1 cellular context compared by ENCODE assay signal in the genomic region with DNA sequence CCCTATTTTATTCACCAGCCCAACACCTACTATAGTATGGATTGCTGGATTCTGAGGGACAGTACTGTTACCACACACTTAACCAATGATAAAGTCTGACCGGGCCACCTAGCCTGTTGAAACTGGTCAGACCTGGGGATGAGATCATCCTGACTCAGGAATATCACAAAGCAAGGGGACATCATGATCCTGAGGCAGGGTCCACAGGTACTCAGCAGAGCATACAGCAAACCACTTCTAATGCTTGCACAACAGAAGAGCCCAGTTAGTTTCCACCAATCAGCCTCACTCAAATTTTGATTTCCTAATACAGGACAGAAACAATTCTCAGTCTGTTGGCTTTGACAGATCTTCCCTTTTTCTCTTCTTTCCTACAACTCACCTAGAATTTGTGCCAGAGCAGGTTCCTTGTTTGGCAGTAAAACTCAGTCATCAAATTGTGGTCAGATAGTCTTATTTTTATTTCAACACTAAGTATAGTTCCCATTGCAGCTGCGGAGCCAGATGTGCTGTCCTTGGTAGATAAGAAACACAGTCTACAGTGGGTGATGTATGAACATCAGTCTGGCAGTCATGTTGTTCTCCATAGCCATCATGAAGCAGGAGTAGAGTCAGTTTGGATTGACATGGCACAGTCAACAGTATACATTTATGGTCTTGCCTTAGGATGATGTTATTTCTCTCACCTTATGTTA.
TF ChIP-seq lines count a peak whose summit lies in the region.

No MANE protein-coding gene starts in this region.

TF ChIP-seq in K562, 482 proteins besides CTCF, POLR2A, EP300 and RAD21 (continued from another document):
- TF ChIP-seq, protein P1, sequence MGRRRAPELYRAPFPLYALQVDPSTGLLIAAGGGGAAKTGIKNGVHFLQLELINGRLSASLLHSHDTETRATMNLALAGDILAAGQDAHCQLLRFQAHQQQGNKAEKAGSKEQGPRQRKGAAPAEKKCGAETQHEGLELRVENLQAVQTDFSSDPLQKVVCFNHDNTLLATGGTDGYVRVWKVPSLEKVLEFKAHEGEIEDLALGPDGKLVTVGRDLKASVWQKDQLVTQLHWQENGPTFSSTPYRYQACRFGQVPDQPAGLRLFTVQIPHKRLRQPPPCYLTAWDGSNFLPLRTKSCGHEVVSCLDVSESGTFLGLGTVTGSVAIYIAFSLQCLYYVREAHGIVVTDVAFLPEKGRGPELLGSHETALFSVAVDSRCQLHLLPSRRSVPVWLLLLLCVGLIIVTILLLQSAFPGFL (CRISPR knock-in tag; IDR thresholded peaks at IDR 0.05), result no peak
- TF ChIP-seq, protein P2, sequence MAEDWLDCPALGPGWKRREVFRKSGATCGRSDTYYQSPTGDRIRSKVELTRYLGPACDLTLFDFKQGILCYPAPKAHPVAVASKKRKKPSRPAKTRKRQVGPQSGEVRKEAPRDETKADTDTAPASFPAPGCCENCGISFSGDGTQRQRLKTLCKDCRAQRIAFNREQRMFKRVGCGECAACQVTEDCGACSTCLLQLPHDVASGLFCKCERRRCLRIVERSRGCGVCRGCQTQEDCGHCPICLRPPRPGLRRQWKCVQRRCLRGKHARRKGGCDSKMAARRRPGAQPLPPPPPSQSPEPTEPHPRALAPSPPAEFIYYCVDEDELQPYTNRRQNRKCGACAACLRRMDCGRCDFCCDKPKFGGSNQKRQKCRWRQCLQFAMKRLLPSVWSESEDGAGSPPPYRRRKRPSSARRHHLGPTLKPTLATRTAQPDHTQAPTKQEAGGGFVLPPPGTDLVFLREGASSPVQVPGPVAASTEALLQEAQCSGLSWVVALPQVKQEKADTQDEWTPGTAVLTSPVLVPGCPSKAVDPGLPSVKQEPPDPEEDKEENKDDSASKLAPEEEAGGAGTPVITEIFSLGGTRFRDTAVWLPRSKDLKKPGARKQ (CRISPR knock-in tag; IDR thresholded peaks at IDR 0.05), result no peak
- TF ChIP-seq CXXC5 (CRISPR knock-in tag; IDR thresholded peaks at IDR 0.05), result peak; percentile 34; the same call in 1 of the 2 replicates
- TF ChIP-seq ZFP91 (CRISPR knock-in tag; IDR thresholded peaks at IDR 0.05), result no peak
- no peak for TF ChIP-seq ZNF707 (CRISPR knock-in tag; conservative IDR thresholded peaks at IDR 0.05)
- TF ChIP-seq RBM34 (IDR thresholded peaks at IDR 0.05; ENCODE audit: borderline replicate concordance, insufficient read depth, low read length), result no peak
- TF ChIP-seq ZZZ3 (IDR thresholded peaks at IDR 0.05), result no peak
- TF ChIP-seq ZNF717 (CRISPR knock-in tag; IDR thresholded peaks at IDR 0.05), result no peak
- no peak for TF ChIP-seq HDAC1 (IDR thresholded peaks at IDR 0.05)
- no peak for TF ChIP-seq NBN (IDR thresholded peaks at IDR 0.05; ENCODE audit: low read depth)
- TF ChIP-seq VEZF1 (CRISPR knock-in tag; IDR thresholded peaks at IDR 0.05), result peak; percentile 36
- no peak for TF ChIP-seq ZNF76 (CRISPR knock-in tag; IDR thresholded peaks at IDR 0.05; ENCODE audit: borderline replicate concordance)
- TF ChIP-seq, protein P3, sequence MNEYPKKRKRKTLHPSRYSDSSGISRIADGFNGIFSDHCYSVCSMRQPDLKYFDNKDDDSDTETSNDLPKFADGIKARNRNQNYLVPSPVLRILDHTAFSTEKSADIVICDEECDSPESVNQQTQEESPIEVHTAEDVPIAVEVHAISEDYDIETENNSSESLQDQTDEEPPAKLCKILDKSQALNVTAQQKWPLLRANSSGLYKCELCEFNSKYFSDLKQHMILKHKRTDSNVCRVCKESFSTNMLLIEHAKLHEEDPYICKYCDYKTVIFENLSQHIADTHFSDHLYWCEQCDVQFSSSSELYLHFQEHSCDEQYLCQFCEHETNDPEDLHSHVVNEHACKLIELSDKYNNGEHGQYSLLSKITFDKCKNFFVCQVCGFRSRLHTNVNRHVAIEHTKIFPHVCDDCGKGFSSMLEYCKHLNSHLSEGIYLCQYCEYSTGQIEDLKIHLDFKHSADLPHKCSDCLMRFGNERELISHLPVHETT (CRISPR knock-in tag; conservative IDR thresholded peaks at IDR 0.05 in 1 of 2, IDR thresholded peaks at IDR 0.05 in 1 of 2), result peak in 1 of 2 experiments; percentile 53; a peak in 1 of 4 replicates
- no peak for TF ChIP-seq ZNF764 (CRISPR knock-in tag; IDR thresholded peaks at IDR 0.05; ENCODE audit: low read depth)
- no peak for TF ChIP-seq PTBP1 (IDR thresholded peaks at IDR 0.05; ENCODE audit: low read depth, low read length)
- TF ChIP-seq FUS (optimal IDR thresholded peaks at IDR 0.05; ENCODE audit: low read depth, low read length), result no peak
- TF ChIP-seq ETV6 (IDR thresholded peaks at IDR 0.05; ENCODE audit: borderline replicate concordance in 1 of 2, low read depth in 2 of 2, low read length in 1 of 2), result no peak
- TF ChIP-seq ETV6 (CRISPR knock-in tag; IDR thresholded peaks at IDR 0.05; ENCODE audit: borderline replicate concordance), result no peak
- TF ChIP-seq FOXM1 (IDR thresholded peaks at IDR 0.05; ENCODE audit: low read depth), result no peak
- TF ChIP-seq FOXM1 (CRISPR knock-in tag; IDR thresholded peaks at IDR 0.05; ENCODE audit: low read depth), result no peak
- TF ChIP-seq NONO (IDR thresholded peaks at IDR 0.05; ENCODE audit: low read depth in 2 of 2, low read length in 1 of 2), result no peak
- no peak for TF ChIP-seq TCFL5 (CRISPR knock-in tag; conservative IDR thresholded peaks at IDR 0.05)
- TF ChIP-seq SOX6 (IDR thresholded peaks at IDR 0.05), result peak; percentile 55; the same call in 1 of the 2 replicates
- TF ChIP-seq MEIS2 (IDR thresholded peaks at IDR 0.05; ENCODE audit: partially characterized antibody), result peak; percentile 81
- no peak for TF ChIP-seq XRCC3 (IDR thresholded peaks at IDR 0.05)
- no peak for TF ChIP-seq FOXK2 (conservative IDR thresholded peaks at IDR 0.05 in 1 of 2, IDR thresholded peaks at IDR 0.05 in 1 of 2; ENCODE audit: low read depth in 2 of 2)
- TF ChIP-seq, protein P4, sequence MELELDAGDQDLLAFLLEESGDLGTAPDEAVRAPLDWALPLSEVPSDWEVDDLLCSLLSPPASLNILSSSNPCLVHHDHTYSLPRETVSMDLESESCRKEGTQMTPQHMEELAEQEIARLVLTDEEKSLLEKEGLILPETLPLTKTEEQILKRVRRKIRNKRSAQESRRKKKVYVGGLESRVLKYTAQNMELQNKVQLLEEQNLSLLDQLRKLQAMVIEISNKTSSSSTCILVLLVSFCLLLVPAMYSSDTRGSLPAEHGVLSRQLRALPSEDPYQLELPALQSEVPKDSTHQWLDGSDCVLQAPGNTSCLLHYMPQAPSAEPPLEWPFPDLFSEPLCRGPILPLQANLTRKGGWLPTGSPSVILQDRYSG (tag; conservative IDR thresholded peaks at IDR 0.05; ENCODE audit: low read depth), result no peak
- no peak for TF ChIP-seq LARP7 (IDR thresholded peaks at IDR 0.05)
- TF ChIP-seq, protein P5, sequence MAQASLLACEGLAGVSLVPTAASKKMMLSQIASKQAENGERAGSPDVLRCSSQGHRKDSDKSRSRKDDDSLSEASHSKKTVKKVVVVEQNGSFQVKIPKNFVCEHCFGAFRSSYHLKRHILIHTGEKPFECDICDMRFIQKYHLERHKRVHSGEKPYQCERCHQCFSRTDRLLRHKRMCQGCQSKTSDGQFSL (CRISPR knock-in tag; IDR thresholded peaks at IDR 0.05), result no peak
- TF ChIP-seq, protein P5 (tag; IDR thresholded peaks at IDR 0.05), result no peak
- TF ChIP-seq ZNF668 (CRISPR knock-in tag; IDR thresholded peaks at IDR 0.05), result peak; percentile 57; the same call in 1 of the 2 replicates
- TF ChIP-seq ZNF175 (CRISPR knock-in tag; IDR thresholded peaks at IDR 0.05; ENCODE audit: low read depth), result peak; percentile 82
